Comparison of ENCODE assay signal across 3 cellular contexts in the genomic region with DNA sequence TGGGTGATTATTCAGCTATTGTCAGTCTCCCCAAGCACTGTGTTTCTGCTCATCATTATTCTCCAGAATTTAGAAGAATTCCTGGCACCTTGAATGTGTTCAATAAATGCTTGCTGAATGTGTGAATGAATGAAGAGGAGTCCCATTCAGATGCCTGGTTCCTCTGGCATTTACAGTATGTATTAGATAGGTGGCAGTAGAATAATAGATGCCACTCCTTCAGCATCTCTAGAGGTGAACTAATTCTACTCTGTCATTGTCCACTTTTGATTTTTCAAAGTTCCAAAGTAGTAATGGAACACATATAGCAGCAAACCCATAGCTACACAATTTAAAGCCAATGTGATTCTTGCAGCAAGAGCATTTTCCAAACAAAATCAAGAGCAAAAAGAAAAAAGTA.
TF ChIP-seq lines count a peak whose summit lies in the region.

No MANE protein-coding gene starts in this region.

TF ChIP-seq in liver, 16 proteins besides CTCF, POLR2A, EP300 and RAD21:
- TF ChIP-seq, protein P1, sequence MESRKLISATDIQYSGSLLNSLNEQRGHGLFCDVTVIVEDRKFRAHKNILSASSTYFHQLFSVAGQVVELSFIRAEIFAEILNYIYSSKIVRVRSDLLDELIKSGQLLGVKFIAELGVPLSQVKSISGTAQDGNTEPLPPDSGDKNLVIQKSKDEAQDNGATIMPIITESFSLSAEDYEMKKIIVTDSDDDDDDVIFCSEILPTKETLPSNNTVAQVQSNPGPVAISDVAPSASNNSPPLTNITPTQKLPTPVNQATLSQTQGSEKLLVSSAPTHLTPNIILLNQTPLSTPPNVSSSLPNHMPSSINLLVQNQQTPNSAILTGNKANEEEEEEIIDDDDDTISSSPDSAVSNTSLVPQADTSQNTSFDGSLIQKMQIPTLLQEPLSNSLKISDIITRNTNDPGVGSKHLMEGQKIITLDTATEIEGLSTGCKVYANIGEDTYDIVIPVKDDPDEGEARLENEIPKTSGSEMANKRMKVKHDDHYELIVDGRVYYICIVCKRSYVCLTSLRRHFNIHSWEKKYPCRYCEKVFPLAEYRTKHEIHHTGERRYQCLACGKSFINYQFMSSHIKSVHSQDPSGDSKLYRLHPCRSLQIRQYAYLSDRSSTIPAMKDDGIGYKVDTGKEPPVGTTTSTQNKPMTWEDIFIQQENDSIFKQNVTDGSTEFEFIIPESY (IDR thresholded peaks at IDR 0.05) = no peak
- no peak for TF ChIP-seq NR2F2 (IDR thresholded peaks at IDR 0.05)
- TF ChIP-seq JUND (IDR thresholded peaks at IDR 0.05) = no peak
- TF ChIP-seq FOXA1 (IDR thresholded peaks at IDR 0.05) = no peak
- no peak for TF ChIP-seq EGR1 (IDR thresholded peaks at IDR 0.05; ENCODE audit: low read depth in 2 of 2)
- TF ChIP-seq, protein P2, sequence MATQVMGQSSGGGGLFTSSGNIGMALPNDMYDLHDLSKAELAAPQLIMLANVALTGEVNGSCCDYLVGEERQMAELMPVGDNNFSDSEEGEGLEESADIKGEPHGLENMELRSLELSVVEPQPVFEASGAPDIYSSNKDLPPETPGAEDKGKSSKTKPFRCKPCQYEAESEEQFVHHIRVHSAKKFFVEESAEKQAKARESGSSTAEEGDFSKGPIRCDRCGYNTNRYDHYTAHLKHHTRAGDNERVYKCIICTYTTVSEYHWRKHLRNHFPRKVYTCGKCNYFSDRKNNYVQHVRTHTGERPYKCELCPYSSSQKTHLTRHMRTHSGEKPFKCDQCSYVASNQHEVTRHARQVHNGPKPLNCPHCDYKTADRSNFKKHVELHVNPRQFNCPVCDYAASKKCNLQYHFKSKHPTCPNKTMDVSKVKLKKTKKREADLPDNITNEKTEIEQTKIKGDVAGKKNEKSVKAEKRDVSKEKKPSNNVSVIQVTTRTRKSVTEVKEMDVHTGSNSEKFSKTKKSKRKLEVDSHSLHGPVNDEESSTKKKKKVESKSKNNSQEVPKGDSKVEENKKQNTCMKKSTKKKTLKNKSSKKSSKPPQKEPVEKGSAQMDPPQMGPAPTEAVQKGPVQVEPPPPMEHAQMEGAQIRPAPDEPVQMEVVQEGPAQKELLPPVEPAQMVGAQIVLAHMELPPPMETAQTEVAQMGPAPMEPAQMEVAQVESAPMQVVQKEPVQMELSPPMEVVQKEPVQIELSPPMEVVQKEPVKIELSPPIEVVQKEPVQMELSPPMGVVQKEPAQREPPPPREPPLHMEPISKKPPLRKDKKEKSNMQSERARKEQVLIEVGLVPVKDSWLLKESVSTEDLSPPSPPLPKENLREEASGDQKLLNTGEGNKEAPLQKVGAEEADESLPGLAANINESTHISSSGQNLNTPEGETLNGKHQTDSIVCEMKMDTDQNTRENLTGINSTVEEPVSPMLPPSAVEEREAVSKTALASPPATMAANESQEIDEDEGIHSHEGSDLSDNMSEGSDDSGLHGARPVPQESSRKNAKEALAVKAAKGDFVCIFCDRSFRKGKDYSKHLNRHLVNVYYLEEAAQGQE (IDR thresholded peaks at IDR 0.05) = no peak
- no peak for TF ChIP-seq TAF1 (conservative IDR thresholded peaks at IDR 0.05)
- no peak for TF ChIP-seq HNF4A (conservative IDR thresholded peaks at IDR 0.05)
- TF ChIP-seq SP1 (IDR thresholded peaks at IDR 0.05) = no peak
- TF ChIP-seq FOXA2 (IDR thresholded peaks at IDR 0.05) = no peak
- TF ChIP-seq HNF4G (IDR thresholded peaks at IDR 0.05) = no peak
- TF ChIP-seq, protein P3, sequence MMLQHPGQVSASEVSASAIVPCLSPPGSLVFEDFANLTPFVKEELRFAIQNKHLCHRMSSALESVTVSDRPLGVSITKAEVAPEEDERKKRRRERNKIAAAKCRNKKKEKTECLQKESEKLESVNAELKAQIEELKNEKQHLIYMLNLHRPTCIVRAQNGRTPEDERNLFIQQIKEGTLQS (IDR thresholded peaks at IDR 0.05) = no peak
- TF ChIP-seq RXRA (IDR thresholded peaks at IDR 0.05) = no peak
- no peak for TF ChIP-seq YY1 (IDR thresholded peaks at IDR 0.05)
- no peak for TF ChIP-seq GABPA (IDR thresholded peaks at IDR 0.05 in 1 of 2, conservative IDR thresholded peaks at IDR 0.05 in 1 of 2)
- TF ChIP-seq, protein P4, sequence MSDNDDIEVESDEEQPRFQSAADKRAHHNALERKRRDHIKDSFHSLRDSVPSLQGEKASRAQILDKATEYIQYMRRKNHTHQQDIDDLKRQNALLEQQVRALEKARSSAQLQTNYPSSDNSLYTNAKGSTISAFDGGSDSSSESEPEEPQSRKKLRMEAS (IDR thresholded peaks at IDR 0.05) = no peak

TF ChIP-seq in HepG2, 621 proteins besides CTCF, POLR2A, EP300 and RAD21:
- TF ChIP-seq AGO1 (IDR thresholded peaks at IDR 0.05; ENCODE audit: low read depth, low read length, poor library complexity, severe bottlenecking) = no peak

TF ChIP-seq in endothelial cell of umbilical vein, 7 proteins besides CTCF, POLR2A, EP300 and RAD21:
- TF ChIP-seq EZH2 (IDR thresholded peaks at IDR 0.05; ENCODE audit: borderline replicate concordance, low read depth, low read length, severe bottlenecking) (no peak), GATA2 (IDR thresholded peaks at IDR 0.05; ENCODE audit: insufficient read depth, insufficient read length, low read depth, low read length) (no peak)
